9 cellular contexts compared by ENCODE assay signal in genomic region chr5:149583394-149583793, GRCh38. TPM values are rescaled to one million over a fixed set of nuclear protein-coding genes. Genes with fewer than 3 reads are reported as not detected.
DNase-seq lines count a peak whose midpoint lies in the region; ATAC-seq and TF ChIP-seq lines count a peak whose summit lies in the region.
"Had no signal": no experiment of that assay in that cellular context is flagged by ENCODE, and none has a peak within 500 bp of the region (broad histone marks: within the 10 kb centered on the region; RNA-seq: fewer than 3 reads in every experiment).

No MANE protein-coding gene starts in this region.

- H3K36me3 ChIP-seq in tibial nerve, result no peaks in the 10 kb centered on the region

- peaks cover 4 to 61% (median 25%) of the 10 kb centered on the region in 4 donors for H3K4me1 ChIP-seq in tibial nerve

- H3K27me3 ChIP-seq in tibial nerve, result no peaks in the 10 kb centered on the region

- peak; percentile 45 to 77 for TF ChIP-seq EP300 in tibial nerve (IDR thresholded peaks at IDR 0.05)

- peaks cover 20% of the 10 kb centered on the region for H3K27me3 Mint-ChIP-seq in activated naive CD8-positive, alpha-beta T cell treated with anti-CD3 and anti-CD28 coated beads, Interleukin-2, amount 50 U/mL, for 24 hours

- H3K4me3 ChIP-seq in tibial nerve, result peak overlapping the region in 1 of 4 donors; percentile 23

- H3K27ac ChIP-seq in tibial nerve, result peak overlapping the region; percentile 77 to 94 (median 84)

- no peak for TF ChIP-seq CTCF in tibial nerve (IDR thresholded peaks at IDR 0.05)

- TF ChIP-seq POLR2A in tibial nerve (IDR thresholded peaks at IDR 0.05), result peak in 1 of 2 donors; percentile 40

- H3K27ac Mint-ChIP-seq in activated naive CD8-positive, alpha-beta T cell treated with anti-CD3 and anti-CD28 coated beads, Interleukin-2, amount 50 U/mL, for 24 hours, result no peak overlapping the region

- no peaks in the 10 kb centered on the region for H3K9me3 Mint-ChIP-seq in activated naive CD8-positive, alpha-beta T cell treated with anti-CD3 and anti-CD28 coated beads, Interleukin-2, amount 50 U/mL, for 24 hours

- WGBS in tibial nerve, 2 donors, result 46 to 56% methylated on average over 1 of the region's 1 CpG

- H3K9me3 ChIP-seq in tibial nerve, result no peaks in the 10 kb centered on the region

- DNase-seq in NCI-H446 treated with DMSO at 0.1 percent for 48 hours (lab: John Stamatoyannopoulos, UW) (peak; percentile 80), dermis microvascular lymphatic vessel endothelial cell (ENCODE audit: low read depth in 2 of 2) (peak; percentile 60 to 77), middle frontal gyrus (ENCODE audit: extremely low spot score, low spot score) (peak; percentile 72), tibial nerve (ENCODE audit: low spot score in 2 of 2) (peak in 1 of 2 donors; percentile 37), KG1 (lab: John Stamatoyannopoulos, UW) (no peak)
- DNase-seq in activated naive CD8-positive, alpha-beta T cell treated with anti-CD3 and anti-CD28 coated beads, Interleukin-2, amount 50 U/mL, for 24 hours, result no peak
- DNase-seq: activated CD4-positive, alpha-beta T cell treated with anti-CD3 and anti-CD28 coated beads for 4 hours; effector CD4-positive, alpha-beta T cell had no signal

- no peaks in the 10 kb centered on the region for H3K36me3 Mint-ChIP-seq in activated naive CD8-positive, alpha-beta T cell treated with anti-CD3 and anti-CD28 coated beads, Interleukin-2, amount 50 U/mL, for 24 hours (ENCODE audit: low read depth)

- peaks cover 17% of the 10 kb centered on the region for H3K4me1 Mint-ChIP-seq in activated naive CD8-positive, alpha-beta T cell treated with anti-CD3 and anti-CD28 coated beads, Interleukin-2, amount 50 U/mL, for 24 hours

- ATAC-seq in HG02798 (IDR thresholded peaks at IDR 0.05; ENCODE audit: poor library complexity, unreplicated experiment), result no peak
- ATAC-seq in activated naive CD8-positive, alpha-beta T cell treated with anti-CD3 and anti-CD28 coated beads, Interleukin-2, amount 50 U/mL, for 24 hours, result no peak

- H3K4me3 Mint-ChIP-seq in activated naive CD8-positive, alpha-beta T cell treated with anti-CD3 and anti-CD28 coated beads, Interleukin-2, amount 50 U/mL, for 24 hours, result no peak overlapping the region

RNA-seq across cellular contexts. Expression of gene ARHGEF37, which starts 2.1 kb away (rescaled TPM):
- total RNA-seq in dermis microvascular lymphatic vessel endothelial cell, result 8.3 and 20.6 TPM in 2 replicates
- total RNA-seq in tibial nerve, result 10 to 100 TPM; 28.8 to 73.7 (median 62.7) TPM

RNA-seq across cellular contexts. Expression of gene CSNK1A1, which starts 32.2 kb away (rescaled TPM):
- 302 and 317 TPM in 2 replicates for total RNA-seq in dermis microvascular lymphatic vessel endothelial cell
- total RNA-seq in tibial nerve, result 100 to 1,000 TPM; 146 to 200 (median 166) TPM

Comparison
In these comparisons a context has a peak if more than half of its experiments do, and no peak if none do; other contexts are left out.
1. DNase-seq: peak in NCI-H446 treated with DMSO at 0.1 percent for 48 hours (single experiment), dermis microvascular lymphatic vessel endothelial cell (2 of 2) and middle frontal gyrus (single experiment); none in activated naive CD8-positive, alpha-beta T cell treated with anti-CD3 and anti-CD28 coated beads, Interleukin-2, amount 50 U/mL, for 24 hours (single experiment) and KG1 (single experiment).